Comparison of ENCODE assay signal across 3 cellular contexts in the genomic region with DNA sequence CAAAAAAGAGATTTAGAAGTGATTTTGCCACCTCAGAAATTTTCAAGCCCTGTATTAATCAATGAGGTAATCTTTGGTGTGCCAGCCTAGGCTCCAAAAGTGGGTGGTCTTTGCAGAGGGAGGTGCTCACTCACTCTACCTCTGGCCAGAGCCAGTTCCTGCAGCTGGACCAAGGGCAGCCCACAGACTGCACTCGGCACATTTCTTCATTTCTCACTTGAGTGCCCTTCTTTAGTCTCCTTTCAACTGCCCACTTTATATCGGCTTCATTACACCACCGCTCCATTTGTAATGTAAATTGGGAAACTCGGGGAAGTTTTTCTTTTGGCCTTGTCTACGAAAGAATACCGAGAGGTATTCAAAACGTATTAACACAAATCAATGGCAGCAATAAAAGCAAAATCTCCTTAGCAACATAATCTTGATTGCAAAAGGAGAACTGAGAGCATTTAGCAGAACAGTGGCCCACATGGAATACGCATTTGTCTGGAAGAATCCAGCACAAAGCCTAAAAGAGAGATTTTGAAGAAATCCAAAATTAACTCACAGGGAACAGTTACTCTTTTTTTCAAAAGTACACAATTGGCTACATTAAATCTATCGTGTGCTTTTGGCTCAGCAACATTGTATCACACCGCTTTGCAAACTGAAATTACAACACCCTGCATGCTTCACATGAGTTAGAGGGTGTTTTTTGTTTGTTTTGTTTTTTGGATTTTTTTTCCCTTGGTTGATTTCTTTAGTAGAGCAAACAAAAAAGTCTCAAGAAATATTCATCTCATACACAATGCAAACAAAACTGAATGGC.
TF ChIP-seq lines count a peak whose summit lies in the region.

No MANE protein-coding gene starts in this region.

TF ChIP-seq in liver, 16 proteins besides CTCF, POLR2A, EP300 and RAD21:
- TF ChIP-seq HNF4A (conservative IDR thresholded peaks at IDR 0.05), result peak in 1 of 2 donors; percentile 28
- no peak for TF ChIP-seq TAF1 (conservative IDR thresholded peaks at IDR 0.05)
TF ChIP-seq in liver: peak in this region for 1.

TF ChIP-seq in HepG2, 621 proteins besides CTCF, POLR2A, EP300 and RAD21:
- TF ChIP-seq PAF1 (CRISPR knock-in tag; IDR thresholded peaks at IDR 0.05) (no peak), CHD2 (IDR thresholded peaks at IDR 0.05; ENCODE audit: low read depth, low read length) (no peak), GTF3A (CRISPR knock-in tag; conservative IDR thresholded peaks at IDR 0.05) (no peak)
- TF ChIP-seq, protein P1, sequence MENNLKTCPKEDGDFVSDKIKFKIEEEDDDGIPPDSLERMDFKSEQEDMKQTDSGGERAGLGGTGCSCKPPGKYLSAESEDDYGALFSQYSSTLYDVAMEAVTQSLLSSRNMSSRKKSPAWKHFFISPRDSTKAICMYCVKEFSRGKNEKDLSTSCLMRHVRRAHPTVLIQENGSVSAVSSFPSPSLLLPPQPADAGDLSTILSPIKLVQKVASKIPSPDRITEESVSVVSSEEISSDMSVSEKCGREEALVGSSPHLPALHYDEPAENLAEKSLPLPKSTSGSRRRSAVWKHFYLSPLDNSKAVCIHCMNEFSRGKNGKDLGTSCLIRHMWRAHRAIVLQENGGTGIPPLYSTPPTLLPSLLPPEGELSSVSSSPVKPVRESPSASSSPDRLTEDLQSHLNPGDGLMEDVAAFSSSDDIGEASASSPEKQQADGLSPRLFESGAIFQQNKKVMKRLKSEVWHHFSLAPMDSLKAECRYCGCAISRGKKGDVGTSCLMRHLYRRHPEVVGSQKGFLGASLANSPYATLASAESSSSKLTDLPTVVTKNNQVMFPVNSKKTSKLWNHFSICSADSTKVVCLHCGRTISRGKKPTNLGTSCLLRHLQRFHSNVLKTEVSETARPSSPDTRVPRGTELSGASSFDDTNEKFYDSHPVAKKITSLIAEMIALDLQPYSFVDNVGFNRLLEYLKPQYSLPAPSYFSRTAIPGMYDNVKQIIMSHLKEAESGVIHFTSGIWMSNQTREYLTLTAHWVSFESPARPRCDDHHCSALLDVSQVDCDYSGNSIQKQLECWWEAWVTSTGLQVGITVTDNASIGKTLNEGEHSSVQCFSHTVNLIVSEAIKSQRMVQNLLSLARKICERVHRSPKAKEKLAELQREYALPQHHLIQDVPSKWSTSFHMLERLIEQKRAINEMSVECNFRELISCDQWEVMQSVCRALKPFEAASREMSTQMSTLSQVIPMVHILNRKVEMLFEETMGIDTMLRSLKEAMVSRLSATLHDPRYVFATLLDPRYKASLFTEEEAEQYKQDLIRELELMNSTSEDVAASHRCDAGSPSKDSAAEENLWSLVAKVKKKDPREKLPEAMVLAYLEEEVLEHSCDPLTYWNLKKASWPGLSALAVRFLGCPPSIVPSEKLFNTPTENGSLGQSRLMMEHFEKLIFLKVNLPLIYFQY (CRISPR knock-in tag; IDR thresholded peaks at IDR 0.05; ENCODE audit: borderline replicate concordance), result no peak
- TF ChIP-seq, protein P2, sequence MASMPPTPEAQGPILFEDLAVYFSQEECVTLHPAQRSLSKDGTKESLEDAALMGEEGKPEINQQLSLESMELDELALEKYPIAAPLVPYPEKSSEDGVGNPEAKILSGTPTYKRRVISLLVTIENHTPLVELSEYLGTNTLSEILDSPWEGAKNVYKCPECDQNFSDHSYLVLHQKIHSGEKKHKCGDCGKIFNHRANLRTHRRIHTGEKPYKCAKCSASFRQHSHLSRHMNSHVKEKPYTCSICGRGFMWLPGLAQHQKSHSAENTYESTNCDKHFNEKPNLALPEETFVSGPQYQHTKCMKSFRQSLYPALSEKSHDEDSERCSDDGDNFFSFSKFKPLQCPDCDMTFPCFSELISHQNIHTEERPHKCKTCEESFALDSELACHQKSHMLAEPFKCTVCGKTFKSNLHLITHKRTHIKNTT (CRISPR knock-in tag; IDR thresholded peaks at IDR 0.05), result no peak

TF ChIP-seq in H1, 55 proteins besides CTCF, POLR2A, EP300 and RAD21:
- TF ChIP-seq CREB1 (IDR thresholded peaks at IDR 0.05), result no peak
- TF ChIP-seq TAF7 (optimal IDR thresholded peaks at IDR 0.05; ENCODE audit: borderline replicate concordance, low read depth, low read length), result no peak
- no peak for TF ChIP-seq TBP (IDR thresholded peaks at IDR 0.05; ENCODE audit: low read depth, low read length)
- 0 out of 2 replicates have a peak, but pooled peaks have one; percentile 29 for TF ChIP-seq CEBPB (IDR thresholded peaks at IDR 0.05; ENCODE audit: low read depth, low read length)
- TF ChIP-seq POU5F1 (IDR thresholded peaks at IDR 0.05; ENCODE audit: low read depth, low read length), result no peak
TF ChIP-seq in H1: peak in this region for 1.
